14 cellular contexts compared by ENCODE assay signal in genomic region chr17:49469831-49470568, GRCh38. TPM values are rescaled to one million over a fixed set of nuclear protein-coding genes. Genes with fewer than 3 reads are reported as not detected.
DNase-seq lines count a peak whose midpoint lies in the region; ATAC-seq and TF ChIP-seq lines count a peak whose summit lies in the region.
"Had no signal": no experiment of that assay in that cellular context is flagged by ENCODE, and none has a peak within 500 bp of the region (broad histone marks: within the 10 kb centered on the region; RNA-seq: fewer than 3 reads in every experiment).

No MANE protein-coding gene starts in this region.

- H2AFZ ChIP-seq in smooth muscle cell (ENCODE audit: low read depth), result peak overlapping the region; percentile 50

- WGBS in smooth muscle cell (ENCODE audit: low lambda C conversion rate), result 16% methylated on average over 51 of the region's 51 CpGs

- H3K9me3 ChIP-seq in colonic mucosa (no peaks in the 10 kb centered on the region), smooth muscle cell (replicated peaks; ENCODE audit: low read depth) (no peaks in the 10 kb centered on the region)

- TF ChIP-seq CTCF in colonic mucosa (IDR thresholded peaks at IDR 0.05) (no peak), smooth muscle cell (IDR thresholded peaks at IDR 0.05; ENCODE audit: borderline replicate concordance, insufficient read depth, poor library complexity, severe bottlenecking) (no peak)

- H3K9ac ChIP-seq in colonic mucosa (ENCODE audit: low read depth in 2 of 2, low read length in 2 of 2) (no peak overlapping the region), smooth muscle cell (ENCODE audit: low read depth) (peak overlapping the region; percentile 33)

- peak; percentile 13 for DNase-seq in activated naive CD4-positive, alpha-beta T cell treated with anti-CD3 and anti-CD28 coated beads, Interleukin-2, amount 50 U/mL, for 16 hours
- DNase-seq in activated naive CD4-positive, alpha-beta T cell treated with anti-CD3 and anti-CD28 coated beads, Interleukin-2, amount 50 U/mL, for 72 hours (ENCODE audit: low spot score in 2 of 2), result no peak
- DNase-seq in colonic mucosa, result peak; percentile 20
- peak; percentile 79 for DNase-seq in islet precursor cell
- peak; percentile 14 for DNase-seq in smooth muscle cell (lab: John Stamatoyannopoulos, UW; ENCODE audit: unreplicated experiment)
- no peak for DNase-seq in GM03348 (ENCODE audit: low spot score)
- DNase-seq in NK-92 (lab: John Stamatoyannopoulos, UW; ENCODE audit: unreplicated experiment), result no peak
- DNase-seq: AML-193; NCI-H187; PC-3; stimulated activated naive CD4-positive, alpha-beta T cell treated with Interleukin-2 at 50 U/mL for 16 hours; T1000 had no signal

- peak overlapping the region in 1 of 2 donors; percentile 25 for H3K27ac Mint-ChIP-seq in activated naive CD4-positive, alpha-beta T cell treated with anti-CD3 and anti-CD28 coated beads, Interleukin-2, amount 50 U/mL, for 72 hours
- H3K27ac Mint-ChIP-seq: IgD-negative memory B cell had no signal

- no peaks in the 10 kb centered on the region for H3F3A ChIP-seq in smooth muscle cell (ENCODE audit: low read depth)

- H3K36me3 ChIP-seq in colonic mucosa (no peaks in the 10 kb centered on the region), smooth muscle cell (ENCODE audit: low read depth) (no peaks in the 10 kb centered on the region)

- H3K36me3 Mint-ChIP-seq in activated naive CD4-positive, alpha-beta T cell treated with anti-CD3 and anti-CD28 coated beads, Interleukin-2, amount 50 U/mL, for 72 hours, result peaks cover 0 to 7% of the 10 kb centered on the region in 2 donors
- H3K36me3 Mint-ChIP-seq: IgD-negative memory B cell had no signal

- H3K4me3 ChIP-seq in colonic mucosa, result no peak overlapping the region
- H3K4me3 ChIP-seq in smooth muscle cell, result peak overlapping the region; percentile 48

- peaks cover 26% of the 10 kb centered on the region for H3K27me3 ChIP-seq in colonic mucosa
- peaks cover 12% of the 10 kb centered on the region for H3K27me3 ChIP-seq in smooth muscle cell (ENCODE audit: low read depth)

- H3K4me1 ChIP-seq in colonic mucosa (no peaks in the 10 kb centered on the region), smooth muscle cell (ENCODE audit: low read depth) (peaks cover 13% of the 10 kb centered on the region)

- H3K27ac ChIP-seq in colonic mucosa (no peak overlapping the region), smooth muscle cell (ENCODE audit: low read depth) (no peak overlapping the region)

- H3K4me2 ChIP-seq in smooth muscle cell, result peak overlapping the region; percentile 91

- H3K79me2 ChIP-seq in smooth muscle cell (ENCODE audit: low read depth), result no peaks in the 10 kb centered on the region

- no peak for ATAC-seq in activated naive CD4-positive, alpha-beta T cell treated with anti-CD3 and anti-CD28 coated beads, Interleukin-2, amount 50 U/mL, for 72 hours
- no peak for ATAC-seq in GM21717 (IDR thresholded peaks at IDR 0.05; ENCODE audit: unreplicated experiment)
- ATAC-seq: PC-3 had no signal

- peaks cover 0 to 4% of the 10 kb centered on the region in 2 donors for H3K9me3 Mint-ChIP-seq in activated naive CD4-positive, alpha-beta T cell treated with anti-CD3 and anti-CD28 coated beads, Interleukin-2, amount 50 U/mL, for 72 hours

- intact Hi-C loops in colonic mucosa (cut with DNase I), result no loop called here

- no peaks in the 10 kb centered on the region for H4K20me1 ChIP-seq in smooth muscle cell (ENCODE audit: low read depth)

RNA-seq across cellular contexts. Expression of gene NGFR, which starts 25.1 kb away (rescaled TPM):
- not detected for total RNA-seq in activated naive CD4-positive, alpha-beta T cell treated with anti-CD3 and anti-CD28 coated beads, Interleukin-2, amount 50 U/mL, for 72 hours
- total RNA-seq in colonic mucosa, result 1 to 10 TPM in 1 of 2 donors, under 1 TPM in 1; 0.49 to 2.7 TPM
- 1.3 and 2.4 TPM in 2 replicates for total RNA-seq in smooth muscle cell
- polyA plus RNA-seq in smooth muscle cell, result 2.3 and 2.5 TPM in 2 replicates
- total RNA-seq: PC-3 had no signal
- polyA plus RNA-seq: IgD-negative memory B cell had no signal

RNA-seq across cellular contexts. Expression of gene PHB1, which starts 55.3 kb away (rescaled TPM):
- 100 to 1,000 TPM; 134 to 301 TPM for total RNA-seq in activated naive CD4-positive, alpha-beta T cell treated with anti-CD3 and anti-CD28 coated beads, Interleukin-2, amount 50 U/mL, for 72 hours
- total RNA-seq in colonic mucosa (100 to 1,000 TPM; 229 to 487 TPM), smooth muscle cell (80.8 and 90.1 TPM in 2 replicates)
- 181 and 184 TPM in 2 replicates for polyA plus RNA-seq in smooth muscle cell

Comparison
In these comparisons a context has a peak if more than half of its experiments do, and no peak if none do; other contexts are left out.
1. DNase-seq: peak in activated naive CD4-positive, alpha-beta T cell treated with anti-CD3 and anti-CD28 coated beads, Interleukin-2, amount 50 U/mL, for 16 hours (single experiment), colonic mucosa (single experiment), islet precursor cell (single experiment) and smooth muscle cell (single experiment); none in activated naive CD4-positive, alpha-beta T cell treated with anti-CD3 and anti-CD28 coated beads, Interleukin-2, amount 50 U/mL, for 72 hours (0 of 2), GM03348 (single experiment) and NK-92 (single experiment).